8 cellular contexts compared by ENCODE assay signal in genomic region chrX:109732780-109733657, GRCh38. TPM values are rescaled to one million over a fixed set of nuclear protein-coding genes. Genes with fewer than 3 reads are reported as not detected.
DNase-seq lines count a peak whose midpoint lies in the region; ATAC-seq, FAIRE-seq and TF ChIP-seq lines count a peak whose summit lies in the region.

TSS of gene ACSL4 (minus strand) at chrX:109733257. CDS start at chrX:109683363, 49,894 bp downstream.

- TF ChIP-seq CTCF in AG04450 (IDR thresholded peaks at IDR 0.05; ENCODE audit: low read depth, low read length) (no peak), kidney (IDR thresholded peaks at IDR 0.05; ENCODE audit: borderline replicate concordance, extremely low read depth, insufficient read depth) (no peak)

- TF ChIP-seq POLR2A in GM18951 (IDR thresholded peaks at IDR 0.05; ENCODE audit: extremely low read depth, insufficient read depth, insufficient read length) = peak; percentile 81

- no peaks in the 10 kb centered on the region for H3K4me1 ChIP-seq in kidney (ENCODE audit: control insufficient read depth in 1 of 2, insufficient read depth in 1 of 2, low read depth in 1 of 2, low read length in 2 of 2)

- POLR2A ChIA-PET in AG04450 (lab: Yijun Ruan, JAX) = interaction anchor here (0.6 to 1.1 kb wide), 5 partner anchors 65 to 139 kb away, joined by 3 to 7 read pairs (median 4); no protein-coding TSS in a partner anchor

- no peaks in the 10 kb centered on the region; the same call in 1 of the 2 replicates for H3K9me3 ChIP-seq in AG04450 (ENCODE audit: control insufficient read depth, insufficient read depth, low read length)
- no peaks in the 10 kb centered on the region for H3K9me3 ChIP-seq in kidney (ENCODE audit: control insufficient read depth in 1 of 2, low read length in 2 of 2)

- H3K27me3 ChIP-seq in AG04450 (ENCODE audit: control insufficient read depth, insufficient read depth, low read length) = no peaks in the 10 kb centered on the region

- no peak for DNase-seq in AG04450 (ENCODE audit: low read depth, low spot score)
- DNase-seq in NCI-H510A (lab: John Stamatoyannopoulos, UW) = peak; percentile 65
- DNase-seq in activated CD4-positive, alpha-beta T cell treated with anti-CD3 and anti-CD28 coated beads for 1 hour = peak; percentile 80
- DNase-seq in cerebellar cortex (ENCODE audit: low spot score) = peak; percentile 68
- DNase-seq in kidney = peak; percentile 96
- peak; percentile 70 to 82 for DNase-seq in stimulated activated CD4-positive, alpha-beta T cell treated with anti-CD3 and anti-CD28 coated beads, Interleukin-15, amount 100 ng/mL, for 1 hour (ENCODE audit: low read depth in 1 of 2, low spot score in 1 of 2)

- no peak for FAIRE-seq in kidney (lab: Jason Lieb, UNC)

- CTCF ChIA-PET in AG04450 (lab: Charles Lee) = interaction anchor here (1.2 to 2.1 kb wide), 3 partner anchors 21 to 158 kb away, joined by 7 to 10 read pairs (median 10); no protein-coding TSS in a partner anchor

- H3K4me3 ChIP-seq in AG04450 (ENCODE audit: low read depth, low read length) (peak within 1 kb of the TSS; percentile 81), kidney (ENCODE audit: low read length in 2 of 2) (peak within 1 kb of the TSS; percentile 77 to 95)

- ATAC-seq in HG03196 (IDR thresholded peaks at IDR 0.05; ENCODE audit: unreplicated experiment) = peak; percentile 83

- peak within 1 kb of the TSS; percentile 67 to 95 for H3K9ac ChIP-seq in kidney (ENCODE audit: low read length in 2 of 2)

- no peaks in the 10 kb centered on the region for H3K36me3 ChIP-seq in kidney (ENCODE audit: control insufficient read depth in 1 of 2, insufficient read depth in 2 of 2, low read length in 2 of 2)

- intact Hi-C loops in kidney (cut with DNase I) = no loop called here

- H3K27ac ChIP-seq in AG04450 (ENCODE audit: low read depth, low read length) (peak within 1 kb of the TSS; percentile 91), kidney (ENCODE audit: low read depth in 2 of 2, low read length in 2 of 2) (peak within 1 kb of the TSS; percentile 82 to 91)

- in situ Hi-C loops in GM18951 (cut with MboI; ENCODE audit: low sequenced_read_pairs, unreplicated experiment) = no loop called here

RNA-seq across cellular contexts. Expression of gene ACSL4, which starts in this region (rescaled TPM):
- 124 and 157 TPM in 2 replicates for polyA plus RNA-seq in AG04450 (2011; rRNA removed)
- polyA minus RNA-seq in AG04450 (2011; rRNA and poly(A)+ RNA removed) = 223 and 230 TPM in 2 replicates
- 205 TPM for total RNA-seq in kidney
- 34.0 TPM for polyA plus RNA-seq in kidney (ENCODE audit: insufficient read depth, low read depth, low replicate concordance)
